20 cellular contexts compared by ENCODE assay signal in genomic region chr11:134384406-134384805, GRCh38. TPM values are rescaled to one million over a fixed set of nuclear protein-coding genes. Genes with fewer than 3 reads are reported as not detected.
"Had no signal": no experiment of that assay in that cellular context is flagged by ENCODE, and none has a peak within 500 bp of the region (broad histone marks: within the 10 kb centered on the region; RNA-seq: fewer than 3 reads in every experiment).

No MANE protein-coding gene starts in this region.

- H3K9me3 ChIP-seq: SK-N-SH had no signal

- H3K4me3 Mint-ChIP-seq: T-cell had no signal

- H3K9me2 ChIP-seq: SK-N-SH had no signal

- H3K9me3 Mint-ChIP-seq: T-cell had no signal

- H3K36me3 Mint-ChIP-seq: T-cell had no signal

- ATAC-seq: T-cell had no signal

- H3K27ac Mint-ChIP-seq: T-cell had no signal

- DNase-seq: KBM-7, MV-4-11, NCI-H1092, NCI-H1436 treated with DMSO at 0.1 percent for 48 hours, NCI-H1694, NCI-H187 treated with DMSO at 0.1 percent for 48 hours, NCI-H2029 treated with DMSO at 0.1 percent for 48 hours, NCI-H2171 treated with DMSO at 0.1 percent for 48 hours, NCI-H345, NCI-H446 treated with DMSO at 0.1 percent for 48 hours, NCI-H510A treated with DMSO at 0.1 percent for 48 hours, NCI-H526, NCI-H748 treated with DMSO at 0.1 percent for 48 hours, RPMI8226, SHP77, SK-N-SH, SW 1271, T-cell had no signal

- H3K4me2 ChIP-seq: SK-N-SH had no signal

RNA-seq across cellular contexts. Expression of gene B3GAT1, which starts 27.6 kb away (rescaled TPM):
- total RNA-seq: LHCN-M2, MCF 10A had no signal

RNA-seq across cellular contexts. Expression of gene GLB1L2, which starts 52.6 kb away (rescaled TPM):
- total RNA-seq: LHCN-M2 had no signal
